23 cellular contexts compared by ENCODE assay signal in the genomic region with DNA sequence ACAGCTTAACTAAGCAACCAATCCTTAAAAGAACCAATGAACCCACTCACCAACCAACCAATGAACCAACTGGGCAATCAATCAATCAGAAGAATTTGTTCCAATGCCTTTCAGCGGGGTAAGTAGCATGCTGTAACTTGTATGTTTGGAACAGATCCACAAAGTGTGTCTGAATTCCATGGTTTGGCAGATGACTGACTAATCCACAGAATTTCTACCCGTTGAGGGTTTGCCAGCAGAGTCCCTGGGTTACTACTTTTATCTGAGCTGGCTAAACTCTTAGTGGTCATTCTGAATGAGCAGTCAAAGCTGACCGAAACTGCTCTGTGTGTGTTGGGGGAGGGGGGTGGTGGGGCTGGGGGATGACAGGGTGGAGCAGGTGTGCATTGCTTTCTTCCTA.
DNase-seq lines count a peak whose midpoint lies in the region; TF ChIP-seq lines count a peak whose summit lies in the region.
"Had no signal": no experiment of that assay in that cellular context is flagged by ENCODE, and none has a peak within 500 bp of the region (broad histone marks: within the 10 kb centered on the region; RNA-seq: fewer than 3 reads in every experiment).

No MANE protein-coding gene starts in this region.

- no peak overlapping the region for H3K4me3 Mint-ChIP-seq in HFFc6
- H3K4me3 Mint-ChIP-seq: CD4-positive, alpha-beta T cell; stimulated activated naive B cell treated with anti-CD40 and anti-IgM and Interleukin-4, amounts not matched to agents 10 μg/mL and 1 μg/mL and 100 μg/mL, for 72 hours had no signal

- TF ChIP-seq CTCF in retinal pigment epithelial cell (conservative IDR thresholded peaks at IDR 0.05; ENCODE audit: low read depth, low read length) (no peak), HFFc6 (IDR thresholded peaks at IDR 0.05) (no peak)

- no peaks in the 10 kb centered on the region for H3K4me1 ChIP-seq in adipocyte (ENCODE audit: control insufficient read depth, insufficient read depth, low read length)
- H3K4me1 ChIP-seq: psoas muscle had no signal

- H3K36me3 ChIP-seq in adipocyte (ENCODE audit: control insufficient read depth, insufficient read depth, low read length, severe bottlenecking), result no peaks in the 10 kb centered on the region
- H3K36me3 ChIP-seq: thoracic aorta had no signal

- 0 out of 2 replicates have a peak, but pooled peaks cover 5% of the 10 kb centered on the region for H3K9me3 Mint-ChIP-seq in HFFc6
- H3K9me3 Mint-ChIP-seq: CD4-positive, alpha-beta T cell had no signal

- DNase-seq in HT1080 (ENCODE audit: low read depth), result peak; percentile 23
- DNase-seq in adipocyte (ENCODE audit: low read depth), result peak; percentile 11
- peak; percentile 12 for DNase-seq in fibroblast of gingiva (ENCODE audit: low read depth)
- DNase-seq in retinal pigment epithelial cell (ENCODE audit: low read depth), result peak; percentile 73
- no peak for DNase-seq in NCI-H2227 treated with DMSO at 0.1 percent for 48 hours (lab: John Stamatoyannopoulos, UW)
- no peak for DNase-seq in NCI-H2107 treated with DMSO at 0.1 percent for 48 hours (lab: John Stamatoyannopoulos, UW; ENCODE audit: unreplicated experiment)
- DNase-seq in HFFc6, result no peak
- no peak for DNase-seq in medulla oblongata (ENCODE audit: extremely low spot score)
- DNase-seq: activated CD4-positive, alpha-beta T cell treated with anti-CD3 and anti-CD28 coated beads for 1 hour; activated naive CD4-positive, alpha-beta T cell treated with anti-CD3 and anti-CD28 coated beads, Interleukin-2, amount 50 U/mL, for 16 hours; aorta; CD4-positive, alpha-beta T cell; GF-D8; kidney; MV-4-11; NCI-H774; psoas muscle; SIG-M5; stimulated activated CD4-positive, alpha-beta T cell treated with anti-CD3 and anti-CD28 coated beads, Interleukin-2, amount 100 ng/mL, for 48 hours; stimulated activated naive B cell treated with anti-CD40 and anti-IgM and Interleukin-4, amounts not matched to agents 10 μg/mL and 1 μg/mL and 100 μg/mL, for 72 hours had no signal

- H3K27me3 Mint-ChIP-seq in HFFc6 (ENCODE audit: insufficient read depth), result peaks cover 5% of the 10 kb centered on the region

- peaks cover 13% of the 10 kb centered on the region for H3K27me3 ChIP-seq in adipocyte (replicated peaks; ENCODE audit: control insufficient read depth, insufficient read depth, low read length)

- H3K4me1 Mint-ChIP-seq in HFFc6 (ENCODE audit: low read depth), result no peaks in the 10 kb centered on the region
- H3K4me1 Mint-ChIP-seq: stimulated activated naive B cell treated with anti-CD40 and anti-IgM and Interleukin-4, amounts not matched to agents 10 μg/mL and 1 μg/mL and 100 μg/mL, for 72 hours had no signal

- no peaks in the 10 kb centered on the region for H3K9me3 ChIP-seq in adipocyte (ENCODE audit: control insufficient read depth, low read length)
- H3K9me3 ChIP-seq: psoas muscle, thoracic aorta had no signal

- no peaks in the 10 kb centered on the region for H3K36me3 Mint-ChIP-seq in HFFc6 (ENCODE audit: low read depth)
- H3K36me3 Mint-ChIP-seq: stimulated activated naive B cell treated with anti-CD40 and anti-IgM and Interleukin-4, amounts not matched to agents 10 μg/mL and 1 μg/mL and 100 μg/mL, for 72 hours had no signal

- no peak overlapping the region for H3K27ac Mint-ChIP-seq in HFFc6
- H3K27ac Mint-ChIP-seq: CD4-positive, alpha-beta T cell; stimulated activated naive B cell treated with anti-CD40 and anti-IgM and Interleukin-4, amounts not matched to agents 10 μg/mL and 1 μg/mL and 100 μg/mL, for 72 hours had no signal

- H3K9ac ChIP-seq in adipocyte (ENCODE audit: low read length), result no peak overlapping the region

- H3K4me3 ChIP-seq in adipocyte (ENCODE audit: low read length), result no peak overlapping the region
- H3K4me3 ChIP-seq in retinal pigment epithelial cell (ENCODE audit: low read length), result no peak overlapping the region
- H3K4me3 ChIP-seq: K562, lung, psoas muscle, thoracic aorta had no signal

Comparison
In these comparisons a context has a peak if more than half of its experiments do, and no peak if none do; other contexts are left out.
1. DNase-seq: peak in HT1080 (single experiment), adipocyte (single experiment), fibroblast of gingiva (single experiment) and retinal pigment epithelial cell (single experiment); none in NCI-H2227 treated with DMSO at 0.1 percent for 48 hours (single experiment), NCI-H2107 treated with DMSO at 0.1 percent for 48 hours (single experiment), HFFc6 (single experiment) and medulla oblongata (single experiment).